In genomic region chr9:33170464-33171156, GRCh38 we compare ENCODE assay signal across 8 cellular contexts. TPM values are rescaled to one million over a fixed set of nuclear protein-coding genes. Genes with fewer than 3 reads are reported as not detected.
DNase-seq lines count a peak whose midpoint lies in the region; ATAC-seq and TF ChIP-seq lines count a peak whose summit lies in the region.

No MANE protein-coding gene starts in this region.

- no peaks in the 10 kb centered on the region for H3K27me3 Mint-ChIP-seq in activated naive CD4-positive, alpha-beta T cell treated with anti-CD3 and anti-CD28 coated beads, Interleukin-2, amount 10 ng/mL, durations not matched to agents 7 days and 5 days

- 33 to 63% methylated on average over 3 to 10 of the region's 10 CpGs for WGBS in transverse colon (ENCODE audit: low coverage in 1 of 2), 2 donors

- no peaks in the 10 kb centered on the region for H3K36me3 ChIP-seq in transverse colon

- no peaks in the 10 kb centered on the region for H3K9me3 ChIP-seq in transverse colon

- H3K4me1 ChIP-seq in transverse colon: peaks cover 8 to 15% (median 12%) of the 10 kb centered on the region in 4 donors

- in situ Hi-C loops in transverse colon (cut with MboI; ENCODE audit: low pct_ligation_motif_present in 1 of 4, low pct_unique_long_range_greater_than_20kb in 1 of 4, low sequenced_read_pairs in 3 of 4): loop anchor here in 1 of 4 donors (5.0 to 10.0 kb wide), 2 partner anchors 54 to 88 kb away; no protein-coding TSS in a partner anchor

- H3K4me3 Mint-ChIP-seq in activated naive CD4-positive, alpha-beta T cell treated with anti-CD3 and anti-CD28 coated beads, Interleukin-2, amount 10 ng/mL, durations not matched to agents 7 days and 5 days: no peak overlapping the region

- CTCF ChIA-PET in activated naive CD4-positive, alpha-beta T cell treated with anti-CD3 and anti-CD28 coated beads, Interleukin-2, amount 10 ng/mL, durations not matched to agents 7 days and 5 days (lab: Charles Lee): interaction anchor here (0.6 to 5.2 kb wide), 19 partner anchors 15 to 144 kb away, joined by 3 to 38 read pairs (median 3); partner anchors contain the start of gene SMU1

- no peak for TF ChIP-seq EP300 in transverse colon (IDR thresholded peaks at IDR 0.05; ENCODE audit: low read depth)

- peaks cover 10% of the 10 kb centered on the region for H3K36me3 Mint-ChIP-seq in activated naive CD4-positive, alpha-beta T cell treated with anti-CD3 and anti-CD28 coated beads, Interleukin-2, amount 10 ng/mL, durations not matched to agents 7 days and 5 days

- peak; percentile 32 to 62 (median 44) for TF ChIP-seq CTCF in transverse colon (IDR thresholded peaks at IDR 0.05)

- peaks cover 39% of the 10 kb centered on the region for H3K4me1 Mint-ChIP-seq in activated naive CD4-positive, alpha-beta T cell treated with anti-CD3 and anti-CD28 coated beads, Interleukin-2, amount 10 ng/mL, durations not matched to agents 7 days and 5 days

- intact Hi-C loops in transverse colon (cut with DNase I; ENCODE audit: low total_unique reads): no loop called here

- DNase-seq in stimulated activated CD4-positive, alpha-beta T cell treated with anti-CD3 and anti-CD28 coated beads, Interleukin-12 subunit alpha, Interleukin-12 subunit beta, amount 100 ng/mL, for 4 hours: peak; percentile 38
- no peak for DNase-seq in stimulated activated CD4-positive, alpha-beta T cell treated with anti-CD3 and anti-CD28 coated beads, Interleukin-2, amount 100 ng/mL, for 48 hours
- peak; percentile 91 for DNase-seq in NCI-H69 (lab: John Stamatoyannopoulos, UW)
- peak; percentile 68 for DNase-seq in activated naive CD4-positive, alpha-beta T cell treated with anti-CD3 and anti-CD28 coated beads, Interleukin-2, amount 10 ng/mL, durations not matched to agents 7 days and 5 days
- DNase-seq in kidney glomerular epithelial cell (lab: John Stamatoyannopoulos, UW): peak; percentile 47
- peak; percentile 66 for DNase-seq in transverse colon
- no peak for DNase-seq in T1000 (lab: John Stamatoyannopoulos, UW)

- ATAC-seq in HG03439 (IDR thresholded peaks at IDR 0.05; ENCODE audit: unreplicated experiment): no peak

- H3K27ac Mint-ChIP-seq in activated naive CD4-positive, alpha-beta T cell treated with anti-CD3 and anti-CD28 coated beads, Interleukin-2, amount 10 ng/mL, durations not matched to agents 7 days and 5 days: no peak overlapping the region

- H3K4me3 ChIP-seq in transverse colon: no peak overlapping the region

- H3K27me3 ChIP-seq in transverse colon: no peaks in the 10 kb centered on the region

- H3K27ac ChIP-seq in transverse colon: no peak overlapping the region

- TF ChIP-seq POLR2A in transverse colon (IDR thresholded peaks at IDR 0.05): no peak

- H3K9me3 Mint-ChIP-seq in activated naive CD4-positive, alpha-beta T cell treated with anti-CD3 and anti-CD28 coated beads, Interleukin-2, amount 10 ng/mL, durations not matched to agents 7 days and 5 days: no peaks in the 10 kb centered on the region

RNA-seq across cellular contexts. Expression of gene B4GALT1, which starts 3.5 kb away (rescaled TPM):
- 100 to 1,000 TPM in 2 of 4 donors, 10 to 100 TPM in 2; 23.7 to 126 (median 93.7) TPM for total RNA-seq in transverse colon

Comparison
In these comparisons a context has a peak if more than half of its experiments do, and no peak if none do; other contexts are left out.
1. DNase-seq: peak in stimulated activated CD4-positive, alpha-beta T cell treated with anti-CD3 and anti-CD28 coated beads, Interleukin-12 subunit alpha, Interleukin-12 subunit beta, amount 100 ng/mL, for 4 hours (single experiment), NCI-H69 (single experiment), activated naive CD4-positive, alpha-beta T cell treated with anti-CD3 and anti-CD28 coated beads, Interleukin-2, amount 10 ng/mL, durations not matched to agents 7 days and 5 days (single experiment), kidney glomerular epithelial cell (single experiment) and transverse colon (single experiment); none in stimulated activated CD4-positive, alpha-beta T cell treated with anti-CD3 and anti-CD28 coated beads, Interleukin-2, amount 100 ng/mL, for 48 hours (0 of 2) and T1000 (single experiment).